ENCODE assay signal across 8 cellular contexts in genomic region chr14:32939254-32940065, GRCh38. TPM values are rescaled to one million over a fixed set of nuclear protein-coding genes. Genes with fewer than 3 reads are reported as not detected.
DNase-seq lines count a peak whose midpoint lies in the region; TF ChIP-seq lines count a peak whose summit lies in the region.

No MANE protein-coding gene starts in this region.

- H3K36me3 ChIP-seq in neural cell (ENCODE audit: insufficient read depth, low read length): no peaks in the 10 kb centered on the region

- H3F3A ChIP-seq in neural cell (ENCODE audit: insufficient read depth, low read length, poor library complexity, severe bottlenecking): no peaks in the 10 kb centered on the region

- no peak overlapping the region for H3K27ac ChIP-seq in neural cell (ENCODE audit: low read length)

- TF ChIP-seq EP300 in neural cell (conservative IDR thresholded peaks at IDR 0.05; ENCODE audit: poor library complexity, severe bottlenecking): no peak

- H3K4me2 ChIP-seq in neural cell (ENCODE audit: low read length): no peak overlapping the region

- no peaks in the 10 kb centered on the region for H3K9me2 ChIP-seq in neural cell (ENCODE audit: insufficient read depth, low read length)

- no peaks in the 10 kb centered on the region for H3K9me3 Mint-ChIP-seq in activated T-helper 2 cell treated with anti-CD3 and anti-CD28 coated beads, Interferon-gamma antibody, Interleukin-2, Interleukin-4, amounts not matched to agents 10 μg/mL and 5 μg/mL and 100 μg/mL, durations not matched to agents 14 hours and 24 hours and 36 hours

- TF ChIP-seq CTCF in GM12864 (IDR thresholded peaks at IDR 0.05; ENCODE audit: low read depth, low read length, missing control alignments): no peak
- TF ChIP-seq CTCF in neural cell (IDR thresholded peaks at IDR 0.05; ENCODE audit: poor library complexity, severe bottlenecking): no peak

- peaks cover 9% of the 10 kb centered on the region for H3K4me1 Mint-ChIP-seq in activated T-helper 2 cell treated with anti-CD3 and anti-CD28 coated beads, Interferon-gamma antibody, Interleukin-2, Interleukin-4, amounts not matched to agents 10 μg/mL and 5 μg/mL and 100 μg/mL, durations not matched to agents 14 hours and 24 hours and 36 hours (ENCODE audit: low read depth)

- no peaks in the 10 kb centered on the region for H4K20me1 ChIP-seq in neural cell (ENCODE audit: insufficient read depth)

- H2AFZ ChIP-seq in neural cell (ENCODE audit: low read depth, low read length): no peak overlapping the region

- H3K4me3 Mint-ChIP-seq in activated T-helper 2 cell treated with anti-CD3 and anti-CD28 coated beads, Interferon-gamma antibody, Interleukin-2, Interleukin-4, amounts not matched to agents 10 μg/mL and 5 μg/mL and 100 μg/mL, durations not matched to agents 14 hours and 24 hours and 36 hours (ENCODE audit: low read depth): peak overlapping the region; percentile 69

- H3K9me3 ChIP-seq in neural cell (ENCODE audit: low read length): no peaks in the 10 kb centered on the region

- H3K4me3 ChIP-seq in GM12864 (ENCODE audit: low read depth, low read length) (peak overlapping the region; percentile 42), neural cell (ENCODE audit: low read length) (peak overlapping the region; percentile 73)

- H3K9ac ChIP-seq in neural cell (ENCODE audit: low read length): peak overlapping the region; percentile 66

- H3K27me3 Mint-ChIP-seq in activated T-helper 2 cell treated with anti-CD3 and anti-CD28 coated beads, Interferon-gamma antibody, Interleukin-2, Interleukin-4, amounts not matched to agents 10 μg/mL and 5 μg/mL and 100 μg/mL, durations not matched to agents 14 hours and 24 hours and 36 hours (ENCODE audit: low read depth): peaks cover 65% of the 10 kb centered on the region

- intact Hi-C loops in activated T-helper 2 cell treated with anti-CD3 and anti-CD28 coated beads, Interferon-gamma antibody, Interleukin-2, Interleukin-4, amounts not matched to agents 10 μg/mL and 5 μg/mL and 100 μg/mL, durations not matched to agents 14 hours and 24 hours and 36 hours (cut with micrococcal nuclease): loop anchor here (10.0 kb wide), 1 partner anchor 855 kb away; no protein-coding TSS in a partner anchor

- H3K36me3 Mint-ChIP-seq in activated T-helper 2 cell treated with anti-CD3 and anti-CD28 coated beads, Interferon-gamma antibody, Interleukin-2, Interleukin-4, amounts not matched to agents 10 μg/mL and 5 μg/mL and 100 μg/mL, durations not matched to agents 14 hours and 24 hours and 36 hours (ENCODE audit: low read depth): no peaks in the 10 kb centered on the region

- DNase-seq in A172 (ENCODE audit: low spot score) (peak; percentile 65), GM12864 (ENCODE audit: low read depth) (no peak), NCI-H146 treated with DMSO at 0.1 percent for 48 hours (lab: John Stamatoyannopoulos, UW; ENCODE audit: unreplicated experiment) (peak; percentile 12), globus pallidus (ENCODE audit: low spot score) (peak; percentile 85), HUDEP-2 (lab: John Stamatoyannopoulos, UW; ENCODE audit: unreplicated experiment in 76 of 76) (no peak), NOMO-1 treated with dmso at 0.1 percent for 144 hours (lab: John Stamatoyannopoulos, UW; ENCODE audit: unreplicated experiment) (no peak)
- no peak for DNase-seq in activated T-helper 2 cell treated with anti-CD3 and anti-CD28 coated beads, Interferon-gamma antibody, Interleukin-2, Interleukin-4, amounts not matched to agents 10 μg/mL and 5 μg/mL and 100 μg/mL, durations not matched to agents 14 hours and 24 hours and 36 hours (ENCODE audit: low spot score)

- H3K79me2 ChIP-seq in neural cell (replicated peaks; ENCODE audit: insufficient read depth, low read length): peaks cover 51% of the 10 kb centered on the region

- H3K27me3 ChIP-seq in neural cell (ENCODE audit: insufficient read depth, low read depth, low read length): peaks cover 24% of the 10 kb centered on the region

- peak; percentile 21 for TF ChIP-seq RAD21 in neural cell (conservative IDR thresholded peaks at IDR 0.05)

- H3K27ac Mint-ChIP-seq in activated T-helper 2 cell treated with anti-CD3 and anti-CD28 coated beads, Interferon-gamma antibody, Interleukin-2, Interleukin-4, amounts not matched to agents 10 μg/mL and 5 μg/mL and 100 μg/mL, durations not matched to agents 14 hours and 24 hours and 36 hours: no peak overlapping the region

TF ChIP-seq in neural cell, 6 proteins besides CTCF, POLR2A, EP300 and RAD21:
- no peak for TF ChIP-seq TAF1 (IDR thresholded peaks at IDR 0.05; ENCODE audit: low read depth)
- TF ChIP-seq, protein P1, sequence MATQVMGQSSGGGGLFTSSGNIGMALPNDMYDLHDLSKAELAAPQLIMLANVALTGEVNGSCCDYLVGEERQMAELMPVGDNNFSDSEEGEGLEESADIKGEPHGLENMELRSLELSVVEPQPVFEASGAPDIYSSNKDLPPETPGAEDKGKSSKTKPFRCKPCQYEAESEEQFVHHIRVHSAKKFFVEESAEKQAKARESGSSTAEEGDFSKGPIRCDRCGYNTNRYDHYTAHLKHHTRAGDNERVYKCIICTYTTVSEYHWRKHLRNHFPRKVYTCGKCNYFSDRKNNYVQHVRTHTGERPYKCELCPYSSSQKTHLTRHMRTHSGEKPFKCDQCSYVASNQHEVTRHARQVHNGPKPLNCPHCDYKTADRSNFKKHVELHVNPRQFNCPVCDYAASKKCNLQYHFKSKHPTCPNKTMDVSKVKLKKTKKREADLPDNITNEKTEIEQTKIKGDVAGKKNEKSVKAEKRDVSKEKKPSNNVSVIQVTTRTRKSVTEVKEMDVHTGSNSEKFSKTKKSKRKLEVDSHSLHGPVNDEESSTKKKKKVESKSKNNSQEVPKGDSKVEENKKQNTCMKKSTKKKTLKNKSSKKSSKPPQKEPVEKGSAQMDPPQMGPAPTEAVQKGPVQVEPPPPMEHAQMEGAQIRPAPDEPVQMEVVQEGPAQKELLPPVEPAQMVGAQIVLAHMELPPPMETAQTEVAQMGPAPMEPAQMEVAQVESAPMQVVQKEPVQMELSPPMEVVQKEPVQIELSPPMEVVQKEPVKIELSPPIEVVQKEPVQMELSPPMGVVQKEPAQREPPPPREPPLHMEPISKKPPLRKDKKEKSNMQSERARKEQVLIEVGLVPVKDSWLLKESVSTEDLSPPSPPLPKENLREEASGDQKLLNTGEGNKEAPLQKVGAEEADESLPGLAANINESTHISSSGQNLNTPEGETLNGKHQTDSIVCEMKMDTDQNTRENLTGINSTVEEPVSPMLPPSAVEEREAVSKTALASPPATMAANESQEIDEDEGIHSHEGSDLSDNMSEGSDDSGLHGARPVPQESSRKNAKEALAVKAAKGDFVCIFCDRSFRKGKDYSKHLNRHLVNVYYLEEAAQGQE (IDR thresholded peaks at IDR 0.05; ENCODE audit: borderline replicate concordance): peak; percentile 14
- no peak for TF ChIP-seq SMC3 (conservative IDR thresholded peaks at IDR 0.05; ENCODE audit: poor library complexity)
- TF ChIP-seq POLR2AphosphoS5 (IDR thresholded peaks at IDR 0.05): peak; percentile 51
- TF ChIP-seq MXI1 (conservative IDR thresholded peaks at IDR 0.05; ENCODE audit: poor library complexity, severe bottlenecking): peak; percentile 7
- TF ChIP-seq EZH2 (IDR thresholded peaks at IDR 0.05; ENCODE audit: borderline replicate concordance, insufficient read depth, low read length, poor library complexity, severe bottlenecking): no peak

RNA-seq across cellular contexts. Expression of gene NPAS3, which starts 0.8 kb away (rescaled TPM):
- total RNA-seq in A172 (2014; rRNA removed; shearing (Covaris generic)): 0.41 TPM in 2 replicates
- total RNA-seq in activated T-helper 2 cell treated with anti-CD3 and anti-CD28 coated beads, Interferon-gamma antibody, Interleukin-2, Interleukin-4, amounts not matched to agents 10 μg/mL and 5 μg/mL and 100 μg/mL, durations not matched to agents 14 hours and 24 hours and 36 hours: not detected in 2 replicates
- polyA plus RNA-seq in neural cell: 0.64 and 1.3 TPM in 2 replicates
- 6.7 and 7.3 TPM in 2 replicates for polyA minus RNA-seq in neural cell

Comparison
In these comparisons a context has a peak if more than half of its experiments do, and no peak if none do; other contexts are left out.
1. DNase-seq: peak in A172 (single experiment), NCI-H146 treated with DMSO at 0.1 percent for 48 hours (single experiment) and globus pallidus (single experiment); none in GM12864 (single experiment), activated T-helper 2 cell treated with anti-CD3 and anti-CD28 coated beads, Interferon-gamma antibody, Interleukin-2, Interleukin-4, amounts not matched to agents 10 μg/mL and 5 μg/mL and 100 μg/mL, durations not matched to agents 14 hours and 24 hours and 36 hours (single experiment), HUDEP-2 (0 of 76) and NOMO-1 treated with dmso at 0.1 percent for 144 hours (single experiment).